ENCODE assay signal across 32 cellular contexts in genomic region chr17:16300554-16300953, GRCh38. TPM values are rescaled to one million over a fixed set of nuclear protein-coding genes. Genes with fewer than 3 reads are reported as not detected.
"Had no signal": no experiment of that assay in that cellular context is flagged by ENCODE, and none has a peak within 500 bp of the region (broad histone marks: within the 10 kb centered on the region; RNA-seq: fewer than 3 reads in every experiment).

No MANE protein-coding gene starts in this region.

- H3K9me3 ChIP-seq: adrenal gland had no signal

- H3K27me3 ChIP-seq: adrenal gland had no signal

- H3K4me1 ChIP-seq: adrenal gland had no signal

- H3K4me1 Mint-ChIP-seq: brain had no signal

- H3K4me3 ChIP-seq: adrenal gland had no signal

- H3K27ac Mint-ChIP-seq: activated CD4-positive, alpha-beta memory T cell treated with anti-CD3 and anti-CD28 coated beads, Interleukin-2, amount 10 ng/mL, durations not matched to agents 7 days and 5 days; activated CD8-positive, alpha-beta memory T cell treated with anti-CD3 and anti-CD28 coated beads, Interleukin-2, amount 10 ng/mL, durations not matched to agents 7 days and 5 days; activated naive CD4-positive, alpha-beta T cell treated with anti-CD3 and anti-CD28 coated beads, Interleukin-2, amount 10 ng/mL, durations not matched to agents 7 days and 5 days; activated naive CD8-positive, alpha-beta T cell had no signal

- H3K4me3 Mint-ChIP-seq: activated CD4-positive, alpha-beta memory T cell treated with anti-CD3 and anti-CD28 coated beads, Interleukin-2, amount 10 ng/mL, durations not matched to agents 7 days and 5 days; activated CD8-positive, alpha-beta memory T cell treated with anti-CD3 and anti-CD28 coated beads, Interleukin-2, amount 10 ng/mL, durations not matched to agents 7 days and 5 days; activated naive CD4-positive, alpha-beta T cell treated with anti-CD3 and anti-CD28 coated beads, Interleukin-2, amount 10 ng/mL, durations not matched to agents 7 days and 5 days; activated naive CD8-positive, alpha-beta T cell; brain had no signal

- H3K36me3 ChIP-seq: adrenal gland had no signal

- H3K27me3 Mint-ChIP-seq: activated CD4-positive, alpha-beta memory T cell treated with anti-CD3 and anti-CD28 coated beads, Interleukin-2, amount 10 ng/mL, durations not matched to agents 7 days and 5 days; activated CD8-positive, alpha-beta memory T cell treated with anti-CD3 and anti-CD28 coated beads, Interleukin-2, amount 10 ng/mL, durations not matched to agents 7 days and 5 days; activated naive CD4-positive, alpha-beta T cell treated with anti-CD3 and anti-CD28 coated beads, Interleukin-2, amount 10 ng/mL, durations not matched to agents 7 days and 5 days; activated naive CD8-positive, alpha-beta T cell; brain had no signal

- H3K4me2 ChIP-seq: KMS-11 had no signal

- DNase-seq: activated CD4-positive, alpha-beta memory T cell treated with anti-CD3 and anti-CD28 coated beads, Interleukin-2, amount 10 ng/mL, durations not matched to agents 7 days and 5 days; activated CD4-positive, alpha-beta T cell treated with anti-CD3 and anti-CD28 coated beads for 1 hour; activated CD4-positive, alpha-beta T cell treated with anti-CD3 and anti-CD28 coated beads for 48 hours; activated CD4-positive, CD25-positive, alpha-beta regulatory T cell; activated CD8-positive, alpha-beta memory T cell treated with anti-CD3 and anti-CD28 coated beads for 24 hours; activated CD8-positive, alpha-beta memory T cell treated with anti-CD3 and anti-CD28 coated beads, Interleukin-2, amount 10 ng/mL, durations not matched to agents 7 days and 5 days; activated CD8-positive, alpha-beta memory T cell treated with anti-CD3 and anti-CD28 coated beads, Interleukin-2, amount 50 U/mL, for 48 hours; activated effector memory CD4-positive, alpha-beta T cell treated with Interleukin-2 at 50 U/mL for 16 hours; activated naive CD4-positive, alpha-beta T cell treated with anti-CD3 and anti-CD28 coated beads, Interleukin-2, amount 10 ng/mL, durations not matched to agents 7 days and 5 days; activated T-cell treated with anti-CD3 and anti-CD28 coated beads, Interleukin-2, amount 50 U/mL, for 48 hours; adrenal gland; central memory CD4-positive, alpha-beta T cell; MM.1S; MV-4-11; NCI-H1092; NCI-H1436 treated with DMSO at 0.1 percent for 48 hours; NCI-H1694 treated with DMSO at 0.1 percent for 48 hours; NCI-H2029; NCI-H510A; NCI-H526; NCI-H748 treated with DMSO at 0.1 percent for 48 hours; NK-92 treated with Interleukin-12 subunit alpha and Interleukin-12 subunit beta, amount 100 ng/mL, for 24 hours; PC-3; Right ventricle myocardium superior; SW 1271; T-helper 1 cell; T-helper 2 cell; T-helper 9 cell; WERI-Rb-1 had no signal

- ATAC-seq: activated CD8-positive, alpha-beta memory T cell treated with anti-CD3 and anti-CD28 coated beads, Interleukin-2, amount 10 ng/mL, durations not matched to agents 7 days and 5 days; PC-3 had no signal

- H3K9ac ChIP-seq: KMS-11 had no signal

- H3K9me3 Mint-ChIP-seq: activated CD4-positive, alpha-beta memory T cell treated with anti-CD3 and anti-CD28 coated beads, Interleukin-2, amount 10 ng/mL, durations not matched to agents 7 days and 5 days; activated naive CD4-positive, alpha-beta T cell treated with anti-CD3 and anti-CD28 coated beads, Interleukin-2, amount 10 ng/mL, durations not matched to agents 7 days and 5 days; brain had no signal

- H3K27ac ChIP-seq: adrenal gland, KMS-11, WERI-Rb-1 had no signal

RNA-seq across cellular contexts. Expression of gene CENPV, which starts 52.7 kb away (rescaled TPM):
- total RNA-seq: PC-3 had no signal
